Comparison of ENCODE assay signal across 7 cellular contexts in genomic region chr1:225772323-225772768, GRCh38. TPM values are rescaled to one million over a fixed set of nuclear protein-coding genes. Genes with fewer than 3 reads are reported as not detected.
DNase-seq lines count a peak whose midpoint lies in the region; ATAC-seq, FAIRE-seq and TF ChIP-seq lines count a peak whose summit lies in the region.

No MANE protein-coding gene starts in this region.

- H3K27me3 Mint-ChIP-seq in WTC11 (ENCODE audit: low read depth) (no peaks in the 10 kb centered on the region; the same call in 1 of the 2 replicates), neural progenitor cell (ENCODE audit: insufficient read depth, low read depth) (peaks cover 7% of the 10 kb centered on the region)

- no peak for TF ChIP-seq CTCF in WTC11 (IDR thresholded peaks at IDR 0.05)
- peak in 3 of 4 experiments; percentile 80 to 92 (median 88) for TF ChIP-seq CTCF in gastroesophageal sphincter (IDR thresholded peaks at IDR 0.05)
- TF ChIP-seq CTCF in neural progenitor cell (IDR thresholded peaks at IDR 0.05): peak; percentile 84

- H3K9ac ChIP-seq in neural progenitor cell: no peak overlapping the region

- H3F3A ChIP-seq in neural progenitor cell (ENCODE audit: low read depth): peaks cover 37% of the 10 kb centered on the region

- H3K27ac ChIP-seq in gastroesophageal sphincter (peak overlapping the region; percentile 44 to 72 (median 66)), neural progenitor cell (no peak overlapping the region)

- H3K4me3 ChIP-seq in gastroesophageal sphincter: no peak overlapping the region
- H3K4me3 ChIP-seq in neural progenitor cell: no peak overlapping the region

- no peak for TF ChIP-seq EP300 in gastroesophageal sphincter (IDR thresholded peaks at IDR 0.05)

- no peaks in the 10 kb centered on the region for H4K20me1 ChIP-seq in neural progenitor cell (ENCODE audit: low read depth)

- no peaks in the 10 kb centered on the region for H3K79me2 ChIP-seq in neural progenitor cell (ENCODE audit: low read depth)

- peaks cover 0 to 58% (median 19%) of the 10 kb centered on the region in 3 donors for H3K4me1 ChIP-seq in gastroesophageal sphincter
- peaks cover 13% of the 10 kb centered on the region for H3K4me1 ChIP-seq in neural progenitor cell

- H3K27me3 ChIP-seq in gastroesophageal sphincter: no peaks in the 10 kb centered on the region
- H3K27me3 ChIP-seq in neural progenitor cell: no peaks in the 10 kb centered on the region

- no peak for TF ChIP-seq POLR2A in gastroesophageal sphincter (IDR thresholded peaks at IDR 0.05)

- POLR2A ChIA-PET in WTC11 (lab: Charles Lee): interaction anchor here (1.3 to 2.1 kb wide), 2 partner anchors 21 to 120 kb away, joined by 4 to 8 read pairs; partner anchors contain the start of gene ENAH

- H3K4me3 Mint-ChIP-seq in WTC11 (no peak overlapping the region), neural progenitor cell (no peak overlapping the region)

- CTCF ChIA-PET in WTC11 (lab: Charles Lee): interaction anchor here (0.5 to 7.0 kb wide), 42 partner anchors 9 to 311 kb away, joined by 3 to 99 read pairs (median 5); partner anchors contain the start of genes ENAH, EPHX1 and SDE2

- H3K4me1 Mint-ChIP-seq in WTC11: peaks cover 53% of the 10 kb centered on the region
- H3K4me1 Mint-ChIP-seq in neural progenitor cell: peaks cover 49% of the 10 kb centered on the region

- peak; percentile 71 for DNase-seq in NCI-H2171 treated with DMSO at 0.1 percent for 48 hours (lab: John Stamatoyannopoulos, UW)
- DNase-seq in WTC11 (ENCODE audit: low spot score): peak; percentile 88
- peak; percentile 92 for DNase-seq in neural progenitor cell (ENCODE audit: low spot score)

- no peak overlapping the region for H2AFZ ChIP-seq in neural progenitor cell (replicated peaks)

- ATAC-seq in HG02610 (IDR thresholded peaks at IDR 0.05; ENCODE audit: unreplicated experiment): peak; percentile 47
- ATAC-seq in WTC11: peak; percentile 86
- peak; percentile 86 for ATAC-seq in gastroesophageal sphincter
- ATAC-seq in GM18520 (IDR thresholded peaks at IDR 0.05; ENCODE audit: unreplicated experiment): no peak

- H3K9me3 Mint-ChIP-seq in WTC11: no peaks in the 10 kb centered on the region
- no peaks in the 10 kb centered on the region for H3K9me3 Mint-ChIP-seq in neural progenitor cell

- 0 to 17% methylated on average over 2 to 5 of the region's 5 CpGs for WGBS in gastroesophageal sphincter (ENCODE audit: low coverage in 1 of 2), 2 donors

- H3K27ac Mint-ChIP-seq in WTC11: peak overlapping the region; percentile 77
- H3K27ac Mint-ChIP-seq in neural progenitor cell: no peak overlapping the region

- H3K36me3 Mint-ChIP-seq in WTC11: no peaks in the 10 kb centered on the region
- peaks cover 2% of the 10 kb centered on the region for H3K36me3 Mint-ChIP-seq in neural progenitor cell

- peak; percentile 91 for FAIRE-seq in G401.6 (lab: Jason Lieb, UNC)

- H3K9me3 ChIP-seq in gastroesophageal sphincter: no peaks in the 10 kb centered on the region
- H3K9me3 ChIP-seq in neural progenitor cell (ENCODE audit: low read depth): no peaks in the 10 kb centered on the region

- H3K4me2 ChIP-seq in neural progenitor cell: no peak overlapping the region

- H3K36me3 ChIP-seq in gastroesophageal sphincter (no peaks in the 10 kb centered on the region), neural progenitor cell (no peaks in the 10 kb centered on the region)

TF ChIP-seq in WTC11, 78 proteins besides CTCF, POLR2A, EP300 and RAD21:
- peak; percentile 36; the same call in 1 of the 2 replicates for TF ChIP-seq TEAD1 (CRISPR knock-in tag; IDR thresholded peaks at IDR 0.05)
- TF ChIP-seq, protein P1, sequence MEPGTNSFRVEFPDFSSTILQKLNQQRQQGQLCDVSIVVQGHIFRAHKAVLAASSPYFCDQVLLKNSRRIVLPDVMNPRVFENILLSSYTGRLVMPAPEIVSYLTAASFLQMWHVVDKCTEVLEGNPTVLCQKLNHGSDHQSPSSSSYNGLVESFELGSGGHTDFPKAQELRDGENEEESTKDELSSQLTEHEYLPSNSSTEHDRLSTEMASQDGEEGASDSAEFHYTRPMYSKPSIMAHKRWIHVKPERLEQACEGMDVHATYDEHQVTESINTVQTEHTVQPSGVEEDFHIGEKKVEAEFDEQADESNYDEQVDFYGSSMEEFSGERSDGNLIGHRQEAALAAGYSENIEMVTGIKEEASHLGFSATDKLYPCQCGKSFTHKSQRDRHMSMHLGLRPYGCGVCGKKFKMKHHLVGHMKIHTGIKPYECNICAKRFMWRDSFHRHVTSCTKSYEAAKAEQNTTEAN (CRISPR knock-in tag; IDR thresholded peaks at IDR 0.05): no peak

RNA-seq across cellular contexts. Expression of gene SRP9, which starts 5.3 kb away (rescaled TPM):
- total RNA-seq in WTC11 (2021): 374 to 395 TPM (median 375 TPM) in 3 replicates
- 100 to 1,000 TPM; 146 to 260 (median 216) TPM for total RNA-seq in gastroesophageal sphincter
- total RNA-seq in neural progenitor cell (ENCODE audit: low replicate concordance): 751 and 1,104 TPM in 2 replicates

RNA-seq across cellular contexts. Expression of gene EPHX1, which starts 37.6 kb away (rescaled TPM):
- total RNA-seq in WTC11 (2021) (60.9 to 66.2 TPM (median 64.4 TPM) in 3 replicates), gastroesophageal sphincter (100 to 1,000 TPM in 3 of 4 donors, 10 to 100 TPM in 1; 74.0 to 133 (median 101) TPM), neural progenitor cell (ENCODE audit: low replicate concordance) (4.3 and 5.7 TPM in 2 replicates)
